Comparison of ENCODE assay signal across 30 cellular contexts in the genomic region with DNA sequence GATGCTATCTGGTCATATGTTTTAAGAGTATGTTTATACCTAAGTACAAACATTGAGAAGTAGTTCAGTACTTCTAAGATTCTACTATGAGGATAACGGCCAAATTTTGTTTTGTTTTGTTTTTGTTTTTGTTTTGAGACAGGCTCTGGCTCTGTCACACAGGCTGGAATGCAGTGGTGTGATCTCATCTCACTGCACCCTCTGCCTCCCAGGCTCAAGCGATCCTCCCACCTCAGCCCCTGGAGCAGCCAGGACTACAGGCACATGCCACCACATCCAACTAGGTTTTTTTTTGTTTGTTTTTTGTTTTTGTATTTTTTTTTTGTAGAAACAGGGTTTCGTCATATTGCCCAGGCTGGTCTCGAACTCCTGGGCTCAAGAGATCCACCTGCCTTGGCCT. TPM values are rescaled to one million over a fixed set of nuclear protein-coding genes. Genes with fewer than 3 reads are reported as not detected.
"Had no signal": no experiment of that assay in that cellular context is flagged by ENCODE, and none has a peak within 500 bp of the region (broad histone marks: within the 10 kb centered on the region; RNA-seq: fewer than 3 reads in every experiment).

No MANE protein-coding gene starts in this region.

- H3K4me3 ChIP-seq: breast epithelium, SJCRH30 had no signal

- H3K9me3 Mint-ChIP-seq: activated CD8-positive, alpha-beta T cell treated with anti-CD3 and anti-CD28 coated beads for 36 hours; activated naive CD4-positive, alpha-beta T cell treated with anti-CD3 and anti-CD28 coated beads, Interleukin-2, amount 10 ng/mL, durations not matched to agents 7 days and 5 days; activated naive CD8-positive, alpha-beta T cell treated with anti-CD3 and anti-CD28 coated beads for 36 hours; activated T-cell treated with anti-CD3 and anti-CD28 coated beads, Interleukin-2, amount 50 U/mL, for 72 hours; activated T-helper 2 cell treated with anti-CD3 and anti-CD28 coated beads, Interferon-gamma antibody, Interleukin-2, Interleukin-4, amounts not matched to agents 10 μg/mL and 5 μg/mL and 100 μg/mL, durations not matched to agents 14 hours and 24 hours and 36 hours had no signal

- H3K27ac ChIP-seq: breast epithelium, KMS-11, SJCRH30, VCaP had no signal

- H3K4me2 ChIP-seq: KMS-11, SK-N-SH had no signal

- ATAC-seq: activated CD4-positive, alpha-beta T cell treated with anti-CD3 and anti-CD28 coated beads for 36 hours; activated CD8-positive, alpha-beta T cell treated with anti-CD3 and anti-CD28 coated beads for 36 hours; activated T-cell treated with anti-CD3 and anti-CD28 coated beads, Interleukin-2, amount 50 U/mL, for 72 hours; Right ventricle myocardium inferior had no signal

- H3K27me3 ChIP-seq: breast epithelium had no signal

- H3K9me2 ChIP-seq: SK-N-SH had no signal

- H3K4me1 ChIP-seq: breast epithelium, SJCRH30 had no signal

- H3K4me1 Mint-ChIP-seq: activated CD4-positive, alpha-beta T cell treated with anti-CD3 and anti-CD28 coated beads for 36 hours; activated naive CD4-positive, alpha-beta T cell treated with anti-CD3 and anti-CD28 coated beads, Interleukin-2, amount 10 ng/mL, durations not matched to agents 7 days and 5 days had no signal

- DNase-seq: activated CD4-positive, alpha-beta T cell treated with anti-CD3 and anti-CD28 coated beads for 36 hours; activated CD4-positive, alpha-beta T cell treated with anti-CD3 and anti-CD28 coated beads, Interleukin-2, amount 50 U/mL, for 1 hour; activated CD8-positive, alpha-beta memory T cell treated with anti-CD3 and anti-CD28 coated beads, Interleukin-2, amount 50 U/mL, for 4 hours; activated CD8-positive, alpha-beta T cell treated with anti-CD3 and anti-CD28 coated beads for 36 hours; activated gamma-delta T cell treated with Interleukin-2 at 50 U/mL for 16 hours; activated naive CD4-positive, alpha-beta T cell treated with anti-CD3 and anti-CD28 coated beads, Interleukin-2, amount 10 ng/mL, durations not matched to agents 7 days and 5 days; activated naive CD8-positive, alpha-beta T cell treated with anti-CD3 and anti-CD28 coated beads for 36 hours; activated T-cell treated with anti-CD3 and anti-CD28 coated beads, Interleukin-2, amount 50 U/mL, for 72 hours; caudate nucleus; MV-4-11; NCI-H1092 treated with DMSO at 0.1 percent for 48 hours; NCI-H1417 treated with DMSO at 0.1 percent for 48 hours; NCI-H1694; NCI-H2029; NCI-H2107; NCI-H2171 treated with DMSO at 0.1 percent for 48 hours; NCI-H226; NCI-H526 treated with DMSO at 0.1 percent for 48 hours; NCI-H82; SJCRH30; SK-N-SH; T-helper 1 cell had no signal

- H3K4me3 Mint-ChIP-seq: activated CD4-positive, alpha-beta T cell treated with anti-CD3 and anti-CD28 coated beads for 36 hours; activated CD8-positive, alpha-beta T cell treated with anti-CD3 and anti-CD28 coated beads for 36 hours; activated naive CD4-positive, alpha-beta T cell treated with anti-CD3 and anti-CD28 coated beads, Interleukin-2, amount 10 ng/mL, durations not matched to agents 7 days and 5 days; activated naive CD8-positive, alpha-beta T cell treated with anti-CD3 and anti-CD28 coated beads for 36 hours; activated T-cell treated with anti-CD3 and anti-CD28 coated beads, Interleukin-2, amount 50 U/mL, for 72 hours had no signal

- H3K9me3 ChIP-seq: breast epithelium, SJCRH30, SK-N-SH had no signal

- H3K36me3 Mint-ChIP-seq: activated naive CD4-positive, alpha-beta T cell treated with anti-CD3 and anti-CD28 coated beads, Interleukin-2, amount 10 ng/mL, durations not matched to agents 7 days and 5 days; activated naive CD8-positive, alpha-beta T cell treated with anti-CD3 and anti-CD28 coated beads for 36 hours had no signal

- H3K27me3 Mint-ChIP-seq: activated naive CD8-positive, alpha-beta T cell treated with anti-CD3 and anti-CD28 coated beads for 36 hours had no signal

- H3K27ac Mint-ChIP-seq: activated CD4-positive, alpha-beta T cell treated with anti-CD3 and anti-CD28 coated beads for 36 hours; activated CD8-positive, alpha-beta T cell treated with anti-CD3 and anti-CD28 coated beads for 36 hours; activated naive CD4-positive, alpha-beta T cell treated with anti-CD3 and anti-CD28 coated beads, Interleukin-2, amount 10 ng/mL, durations not matched to agents 7 days and 5 days; activated naive CD8-positive, alpha-beta T cell treated with anti-CD3 and anti-CD28 coated beads for 36 hours; activated T-cell treated with anti-CD3 and anti-CD28 coated beads, Interleukin-2, amount 50 U/mL, for 72 hours; activated T-helper 2 cell treated with anti-CD3 and anti-CD28 coated beads, Interferon-gamma antibody, Interleukin-2, Interleukin-4, amounts not matched to agents 10 μg/mL and 5 μg/mL and 100 μg/mL, durations not matched to agents 14 hours and 24 hours and 36 hours had no signal

- H3K36me3 ChIP-seq: breast epithelium, SJCRH30 had no signal

- H3K9ac ChIP-seq: KMS-11, SK-N-SH had no signal

RNA-seq across cellular contexts. Expression of gene CPEB1, which starts 59.4 kb away (rescaled TPM):
- total RNA-seq: activated T-helper 2 cell treated with anti-CD3 and anti-CD28 coated beads, Interferon-gamma antibody, Interleukin-2, Interleukin-4, amounts not matched to agents 10 μg/mL and 5 μg/mL and 100 μg/mL, durations not matched to agents 14 hours and 24 hours and 36 hours; MCF 10A; OCI-LY7; T-helper 2 cell treated with Interferon-gamma antibody and Interleukin-4, amounts not matched to agents 100 ng/mL and 5 ng/mL, for 36 hours had no signal
